In the genomic region with DNA sequence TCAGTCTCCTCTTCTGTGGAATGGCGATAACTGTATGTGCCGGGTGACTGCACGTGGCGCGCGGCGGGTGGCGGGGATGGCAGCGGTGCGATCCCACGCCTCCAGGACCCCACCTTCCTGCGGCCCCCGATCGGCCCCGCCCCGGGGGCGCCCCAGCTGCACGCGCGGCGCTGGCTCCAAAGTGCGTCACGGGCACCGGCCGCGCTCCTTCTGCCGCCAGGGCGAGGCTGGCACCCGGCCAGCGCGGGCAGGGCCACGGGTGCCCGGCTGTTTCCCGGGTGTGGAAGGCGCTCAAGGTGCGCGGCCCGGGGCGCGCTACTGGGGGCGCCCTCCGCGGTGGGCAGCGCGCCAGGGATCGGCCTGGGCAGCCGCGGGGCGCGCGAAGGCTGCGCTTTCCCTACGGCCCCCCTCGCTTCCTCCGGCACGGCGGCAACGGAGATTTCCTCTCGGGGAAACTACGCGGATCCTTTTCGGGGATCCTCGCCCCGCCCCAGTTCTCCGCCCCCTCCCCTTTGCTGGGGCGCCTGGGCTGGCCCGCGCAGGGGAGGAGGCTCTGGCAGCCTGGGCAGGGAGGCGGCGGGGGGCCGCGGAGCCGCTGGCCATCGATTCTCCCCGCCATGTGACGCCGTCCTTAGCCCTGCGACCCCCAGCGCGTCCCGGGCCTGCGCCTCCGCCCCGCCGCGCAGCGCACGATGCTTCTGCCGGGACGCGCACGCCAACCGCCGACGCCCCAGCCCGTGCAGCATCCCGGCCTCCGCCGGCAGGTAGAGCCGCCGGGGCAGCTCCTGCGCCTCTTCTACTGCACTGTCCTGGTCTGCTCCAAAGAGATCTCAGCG, we compare ENCODE assay signal across 8 cellular contexts. TPM values are rescaled to one million over a fixed set of nuclear protein-coding genes. Genes with fewer than 3 reads are reported as not detected.
DNase-seq lines count a peak whose midpoint lies in the region; ATAC-seq, FAIRE-seq and TF ChIP-seq lines count a peak whose summit lies in the region.

A gene with protein sequence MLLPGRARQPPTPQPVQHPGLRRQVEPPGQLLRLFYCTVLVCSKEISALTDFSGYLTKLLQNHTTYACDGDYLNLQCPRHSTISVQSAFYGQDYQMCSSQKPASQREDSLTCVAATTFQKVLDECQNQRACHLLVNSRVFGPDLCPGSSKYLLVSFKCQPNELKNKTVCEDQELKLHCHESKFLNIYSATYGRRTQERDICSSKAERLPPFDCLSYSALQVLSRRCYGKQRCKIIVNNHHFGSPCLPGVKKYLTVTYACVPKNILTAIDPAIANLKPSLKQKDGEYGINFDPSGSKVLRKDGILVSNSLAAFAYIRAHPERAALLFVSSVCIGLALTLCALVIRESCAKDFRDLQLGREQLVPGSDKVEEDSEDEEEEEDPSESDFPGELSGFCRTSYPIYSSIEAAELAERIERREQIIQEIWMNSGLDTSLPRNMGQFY (plus strand): TSS at position 545 of the 836 bp plus-strand sequence. CDS start 148 bp downstream, at position 693.

- WGBS in small intestine, 3 donors, result 0 to 1% (median 0%) methylated on average over 52 to 103 of the region's 103 CpGs

- CTCF ChIA-PET in activated B cell treated with CpG ODN at 0.5 μM for 24 hours (lab: Charles Lee), result no interaction called here

- H3K4me1 Mint-ChIP-seq in activated B cell treated with CpG ODN at 0.5 μM for 24 hours (peaks cover 18% of the 10 kb centered on the region), immature natural killer cell (peaks cover 58 to 83% of the 10 kb centered on the region in 2 donors)

- peak within 1 kb of the TSS; percentile 82 for H3K4me3 Mint-ChIP-seq in activated B cell treated with CpG ODN at 0.5 μM for 24 hours
- peak within 1 kb of the TSS; percentile 93 to 97 (median 94) for H3K4me3 Mint-ChIP-seq in immature natural killer cell

- H3K27ac Mint-ChIP-seq in activated B cell treated with CpG ODN at 0.5 μM for 24 hours (no peak within 1 kb of the TSS), immature natural killer cell (peak within 1 kb of the TSS; percentile 91 to 98 (median 95))

- FAIRE-seq in bronchial epithelial cell (lab: Jason Lieb, UNC) (no peak), small intestine (lab: Jason Lieb, UNC) (no peak)

- no peaks in the 10 kb centered on the region for H3K9me3 ChIP-seq in small intestine (ENCODE audit: control insufficient read depth, low read depth)

- H3K27me3 Mint-ChIP-seq in activated B cell treated with CpG ODN at 0.5 μM for 24 hours (peaks cover 42% of the 10 kb centered on the region), immature natural killer cell (ENCODE audit: low read depth in 3 of 3) (peaks cover 3 to 20% (median 11%) of the 10 kb centered on the region in 3 donors)

- H3K36me3 ChIP-seq in bronchial epithelial cell (ENCODE audit: control insufficient read depth, insufficient read depth, low read length), result peaks cover 2% of the 10 kb centered on the region
- no peaks in the 10 kb centered on the region for H3K36me3 ChIP-seq in small intestine (ENCODE audit: control insufficient read depth in 2 of 2, insufficient read depth in 2 of 2, low read length in 2 of 2)

- ATAC-seq in activated B cell treated with CpG ODN at 0.5 μM for 24 hours (ENCODE audit: low read depth), result peak; percentile 28
- no peak for ATAC-seq in HG03135 (IDR thresholded peaks at IDR 0.05; ENCODE audit: unreplicated experiment)
- no peak for ATAC-seq in GM21447 (IDR thresholded peaks at IDR 0.05; ENCODE audit: unreplicated experiment)

- peak within 1 kb of the TSS; percentile 98 to 99 for H3K27ac ChIP-seq in small intestine (ENCODE audit: low read depth in 1 of 2, low read length in 1 of 2)

- H3K4me3 ChIP-seq in bronchial epithelial cell (ENCODE audit: low read depth, low read length) (peak within 1 kb of the TSS; percentile 64), small intestine (ENCODE audit: low read depth in 1 of 2, low read length in 2 of 2) (peak within 1 kb of the TSS; percentile 68 to 80)

- TF ChIP-seq CTCF in activated B cell treated with CpG ODN at 0.5 μM for 24 hours (IDR thresholded peaks at IDR 0.05), result no peak
- no peak for TF ChIP-seq CTCF in bronchial epithelial cell (IDR thresholded peaks at IDR 0.05; ENCODE audit: insufficient read depth, low read length, severe bottlenecking)

- intact Hi-C loops in activated B cell treated with CpG ODN at 0.5 μM for 24 hours (cut with micrococcal nuclease), result no loop called here

- H3K27me3 ChIP-seq in bronchial epithelial cell (ENCODE audit: control insufficient read depth, insufficient read depth, low read length), result no peaks in the 10 kb centered on the region
- no peaks in the 10 kb centered on the region for H3K27me3 ChIP-seq in small intestine (ENCODE audit: control insufficient read depth in 2 of 2, insufficient read depth in 2 of 2, low read length in 2 of 2)

- POLR2A ChIA-PET in activated B cell treated with CpG ODN at 0.5 μM for 24 hours (lab: Charles Lee), result no interaction called here

- H3K9me3 Mint-ChIP-seq in activated B cell treated with CpG ODN at 0.5 μM for 24 hours (no peaks in the 10 kb centered on the region), immature natural killer cell (no peaks in the 10 kb centered on the region)

- H3K36me3 Mint-ChIP-seq in activated B cell treated with CpG ODN at 0.5 μM for 24 hours (ENCODE audit: low read depth), result no peaks in the 10 kb centered on the region
- peaks cover 0 to 8% (median 3%) of the 10 kb centered on the region in 3 donors for H3K36me3 Mint-ChIP-seq in immature natural killer cell

- no peaks in the 10 kb centered on the region for H3K4me1 ChIP-seq in small intestine (ENCODE audit: control insufficient read depth in 2 of 2, insufficient read depth in 1 of 2, low read depth in 1 of 2, low read length in 1 of 2)

- DNase-seq in NCI-H524 (lab: John Stamatoyannopoulos, UW) (peak; percentile 50 to 65), NCI-H524 treated with DMSO at 0.1 percent for 48 hours (lab: John Stamatoyannopoulos, UW) (no peak), activated B cell treated with CpG ODN at 0.5 μM for 24 hours (peak; percentile 17), bronchial epithelial cell (ENCODE audit: low read depth) (peak; percentile 43), immature natural killer cell (peak; percentile 76 to 85 (median 82)), small intestine (peak; percentile 84)

RNA-seq across cellular contexts. Expression of the gene that starts here (rescaled TPM):
- total RNA-seq in activated B cell treated with CpG ODN at 0.5 μM for 24 hours, result 0.20 and 0.38 TPM in 2 replicates
- total RNA-seq in bronchial epithelial cell, result 8.8 and 9.0 TPM in 2 replicates
- polyA plus RNA-seq in immature natural killer cell, result 10 to 100 TPM in 2 of 3 donors, 1 to 10 TPM in 1; 9.0 to 33.8 (median 20.0) TPM
- 10 to 100 TPM; 13.5 to 33.5 (median 18.6) TPM for polyA plus RNA-seq in small intestine

Comparison
In these comparisons a context has a peak if more than half of its experiments do, and no peak if none do; other contexts are left out.
1. Peak in DNase-seq and ATAC-seq in activated B cell treated with CpG ODN at 0.5 μM for 24 hours; RNA of the gene not detected or under 1 TPM.